In genomic region chr1:110780600-110781484, GRCh38 we compare ENCODE assay signal across 1 cellular context.
A peak's percentile ranks its signal among the peaks of the same experiment; 100 is the strongest.
TF ChIP-seq lines count a peak whose summit lies in the region.

No MANE protein-coding gene starts in this region.

TF ChIP-seq in HEK293, 187 proteins besides CTCF, POLR2A, EP300 and RAD21 (continued from another document):
- 0 out of 2 replicates have a peak, but pooled peaks have one; percentile 33 for TF ChIP-seq SP7 (tag by site-specific recombination; IDR thresholded peaks at IDR 0.05)
- no peak for TF ChIP-seq ZBTB1 (tag by site-specific recombination; IDR thresholded peaks at IDR 0.05)
- TF ChIP-seq ZNF654 (tag by site-specific recombination; IDR thresholded peaks at IDR 0.05; ENCODE audit: low read depth): peak; percentile 85
- peak; percentile 56; the same call in 1 of the 2 replicates for TF ChIP-seq ZBTB6 (tag by site-specific recombination; IDR thresholded peaks at IDR 0.05)
- TF ChIP-seq ZEB2 (tag by site-specific recombination; IDR thresholded peaks at IDR 0.05): no peak
- TF ChIP-seq ZNF16 (tag by site-specific recombination; IDR thresholded peaks at IDR 0.05; ENCODE audit: low read depth): no peak
- TF ChIP-seq ZNF561 (tag by site-specific recombination; IDR thresholded peaks at IDR 0.05; ENCODE audit: borderline replicate concordance): 0 out of 2 replicates have a peak, but pooled peaks have one; percentile 21
- TF ChIP-seq ZNF701 (tag by site-specific recombination; IDR thresholded peaks at IDR 0.05): no peak
- 0 out of 2 replicates have a peak, but pooled peaks have one; percentile 37 for TF ChIP-seq ZNF37A (tag by site-specific recombination; IDR thresholded peaks at IDR 0.05)
- TF ChIP-seq ZNF501 (tag by site-specific recombination; IDR thresholded peaks at IDR 0.05): 0 out of 2 replicates have a peak, but pooled peaks have one; percentile 25
- no peak for TF ChIP-seq ZNF132 (tag by site-specific recombination; IDR thresholded peaks at IDR 0.05; ENCODE audit: borderline replicate concordance)
- TF ChIP-seq ZNF518A (tag by site-specific recombination; conservative IDR thresholded peaks at IDR 0.05; ENCODE audit: low read depth): no peak; the same call in 1 of the 2 replicates
- no peak for TF ChIP-seq ZNF544 (tag by site-specific recombination; IDR thresholded peaks at IDR 0.05)
- TF ChIP-seq ZNF362 (tag by site-specific recombination; IDR thresholded peaks at IDR 0.05): no peak
- no peak for TF ChIP-seq RBAK (tag by site-specific recombination; IDR thresholded peaks at IDR 0.05)
